In the genomic region with DNA sequence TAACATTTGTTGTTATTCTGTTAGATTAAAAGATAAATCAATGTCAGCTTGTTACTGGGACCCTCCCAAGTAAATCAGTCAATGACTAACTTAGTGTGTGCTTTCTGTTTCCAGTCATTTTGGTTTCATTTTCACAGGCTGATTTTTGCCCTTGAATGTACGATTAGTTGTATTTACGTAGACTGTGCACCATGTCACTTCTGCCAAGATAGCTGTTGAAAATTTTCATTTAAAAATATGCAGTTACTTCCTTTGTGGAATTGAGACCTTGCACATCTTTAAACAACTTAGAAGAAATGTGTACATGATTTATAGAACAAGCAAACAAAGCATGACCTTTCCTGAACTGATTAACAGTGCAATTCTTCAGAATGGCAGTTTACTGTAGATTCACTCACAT, we compare ENCODE assay signal across 7 cellular contexts.
A peak's percentile ranks its signal among the peaks of the same experiment; 100 is the strongest.
DNase-seq lines count a peak whose midpoint lies in the region; ATAC-seq and TF ChIP-seq lines count a peak whose summit lies in the region.

No MANE protein-coding gene starts in this region.

- peak overlapping the region; percentile 40 to 42 for H3K4me3 ChIP-seq in duodenal mucosa (ENCODE audit: low read depth in 1 of 2, low read length in 2 of 2)
- peak overlapping the region; percentile 17 to 44 for H3K4me3 ChIP-seq in stomach smooth muscle (ENCODE audit: low read length in 2 of 2)

- H3K36me3 ChIP-seq in duodenal mucosa (ENCODE audit: control insufficient read depth in 1 of 2, insufficient read depth in 2 of 2, low read length in 2 of 2), result no peaks in the 10 kb centered on the region
- no peaks in the 10 kb centered on the region for H3K36me3 ChIP-seq in stomach smooth muscle (ENCODE audit: control insufficient read depth in 2 of 2, insufficient read depth in 2 of 2, low read length in 2 of 2)

- H3K27ac ChIP-seq in duodenal mucosa (ENCODE audit: low read depth, low read length), result no peak overlapping the region
- no peak overlapping the region for H3K27ac ChIP-seq in stomach smooth muscle (ENCODE audit: low read length)

- DNase-seq in GM20000 (ENCODE audit: low spot score) (peak; percentile 10), NCI-H345 (lab: John Stamatoyannopoulos, UW) (no peak), NCI-H446 treated with DMSO at 0.1 percent for 48 hours (lab: John Stamatoyannopoulos, UW) (no peak), CD1c-positive myeloid dendritic cell (ENCODE audit: extremely low spot score) (no peak)

- H3K27me3 ChIP-seq in duodenal mucosa (ENCODE audit: control insufficient read depth in 1 of 2, insufficient read depth in 2 of 2, low read length in 2 of 2) (no peaks in the 10 kb centered on the region), stomach smooth muscle (ENCODE audit: control insufficient read depth in 1 of 2, insufficient read depth in 2 of 2, low read length in 2 of 2) (no peaks in the 10 kb centered on the region)

- no peaks in the 10 kb centered on the region for H3K9me3 ChIP-seq in duodenal mucosa (ENCODE audit: control insufficient read depth in 1 of 2, low read length in 2 of 2)
- no peaks in the 10 kb centered on the region for H3K9me3 ChIP-seq in stomach smooth muscle (ENCODE audit: control insufficient read depth in 2 of 2, low read length in 2 of 2)

- TF ChIP-seq CTCF in GM20000 (IDR thresholded peaks at IDR 0.05; ENCODE audit: extremely low read depth, missing control alignments), result no peak

- H3K4me1 ChIP-seq in duodenal mucosa (ENCODE audit: control insufficient read depth in 1 of 2, insufficient read depth in 2 of 2, low read length in 2 of 2) (peaks cover 0 to 25% of the 10 kb centered on the region in 2 donors), stomach smooth muscle (ENCODE audit: control insufficient read depth, insufficient read depth, low read length) (no peaks in the 10 kb centered on the region)

- peak; percentile 94 for ATAC-seq in HG03159 (IDR thresholded peaks at IDR 0.05; ENCODE audit: unreplicated experiment)

- no peak overlapping the region for H3K9ac ChIP-seq in duodenal mucosa (ENCODE audit: low read depth in 1 of 2, low read length in 2 of 2)
- no peak overlapping the region for H3K9ac ChIP-seq in stomach smooth muscle (ENCODE audit: low read length in 2 of 2)
